In the genomic region with DNA sequence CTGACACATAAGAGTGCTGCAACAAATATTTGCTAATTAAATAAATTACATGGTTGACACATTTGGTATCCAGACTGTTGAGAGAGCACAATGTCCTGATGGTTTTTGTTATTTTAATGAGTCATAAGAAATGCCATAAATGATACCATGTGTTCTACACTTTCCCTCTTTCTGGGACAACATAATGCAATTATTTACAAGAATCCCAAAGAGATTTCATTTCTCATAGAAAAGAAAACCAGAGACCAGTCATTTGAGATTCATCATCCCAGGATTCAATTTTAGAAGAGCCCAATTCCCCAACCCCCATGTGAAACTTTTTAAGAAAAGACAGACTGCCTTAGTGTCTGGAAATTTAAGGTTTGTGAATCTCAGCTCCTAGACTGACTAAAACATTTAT, we compare ENCODE assay signal across 1 cellular context.
TF ChIP-seq lines count a peak whose summit lies in the region.

No MANE protein-coding gene starts in this region.

TF ChIP-seq in SK-N-SH treated with all-trans-retinoic acid at 6 μM for 48 hours, 23 proteins besides CTCF, POLR2A, EP300 and RAD21 (continued from another document):
- TF ChIP-seq, protein P1, sequence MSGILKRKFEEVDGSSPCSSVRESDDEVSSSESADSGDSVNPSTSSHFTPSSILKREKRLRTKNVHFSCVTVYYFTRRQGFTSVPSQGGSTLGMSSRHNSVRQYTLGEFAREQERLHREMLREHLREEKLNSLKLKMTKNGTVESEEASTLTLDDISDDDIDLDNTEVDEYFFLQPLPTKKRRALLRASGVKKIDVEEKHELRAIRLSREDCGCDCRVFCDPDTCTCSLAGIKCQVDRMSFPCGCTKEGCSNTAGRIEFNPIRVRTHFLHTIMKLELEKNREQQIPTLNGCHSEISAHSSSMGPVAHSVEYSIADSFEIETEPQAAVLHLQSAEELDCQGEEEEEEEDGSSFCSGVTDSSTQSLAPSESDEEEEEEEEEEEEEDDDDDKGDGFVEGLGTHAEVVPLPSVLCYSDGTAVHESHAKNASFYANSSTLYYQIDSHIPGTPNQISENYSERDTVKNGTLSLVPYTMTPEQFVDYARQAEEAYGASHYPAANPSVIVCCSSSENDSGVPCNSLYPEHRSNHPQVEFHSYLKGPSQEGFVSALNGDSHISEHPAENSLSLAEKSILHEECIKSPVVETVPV (CRISPR knock-in tag; IDR thresholded peaks at IDR 0.05) = 0 out of 2 replicates have a peak, but pooled peaks have one; percentile 23
- TF ChIP-seq, protein P2, sequence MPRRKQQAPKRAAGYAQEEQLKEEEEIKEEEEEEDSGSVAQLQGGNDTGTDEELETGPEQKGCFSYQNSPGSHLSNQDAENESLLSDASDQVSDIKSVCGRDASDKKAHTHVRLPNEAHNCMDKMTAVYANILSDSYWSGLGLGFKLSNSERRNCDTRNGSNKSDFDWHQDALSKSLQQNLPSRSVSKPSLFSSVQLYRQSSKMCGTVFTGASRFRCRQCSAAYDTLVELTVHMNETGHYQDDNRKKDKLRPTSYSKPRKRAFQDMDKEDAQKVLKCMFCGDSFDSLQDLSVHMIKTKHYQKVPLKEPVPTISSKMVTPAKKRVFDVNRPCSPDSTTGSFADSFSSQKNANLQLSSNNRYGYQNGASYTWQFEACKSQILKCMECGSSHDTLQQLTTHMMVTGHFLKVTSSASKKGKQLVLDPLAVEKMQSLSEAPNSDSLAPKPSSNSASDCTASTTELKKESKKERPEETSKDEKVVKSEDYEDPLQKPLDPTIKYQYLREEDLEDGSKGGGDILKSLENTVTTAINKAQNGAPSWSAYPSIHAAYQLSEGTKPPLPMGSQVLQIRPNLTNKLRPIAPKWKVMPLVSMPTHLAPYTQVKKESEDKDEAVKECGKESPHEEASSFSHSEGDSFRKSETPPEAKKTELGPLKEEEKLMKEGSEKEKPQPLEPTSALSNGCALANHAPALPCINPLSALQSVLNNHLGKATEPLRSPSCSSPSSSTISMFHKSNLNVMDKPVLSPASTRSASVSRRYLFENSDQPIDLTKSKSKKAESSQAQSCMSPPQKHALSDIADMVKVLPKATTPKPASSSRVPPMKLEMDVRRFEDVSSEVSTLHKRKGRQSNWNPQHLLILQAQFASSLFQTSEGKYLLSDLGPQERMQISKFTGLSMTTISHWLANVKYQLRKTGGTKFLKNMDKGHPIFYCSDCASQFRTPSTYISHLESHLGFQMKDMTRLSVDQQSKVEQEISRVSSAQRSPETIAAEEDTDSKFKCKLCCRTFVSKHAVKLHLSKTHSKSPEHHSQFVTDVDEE (CRISPR knock-in tag; IDR thresholded peaks at IDR 0.05) = no peak
- TF ChIP-seq OSR1 (CRISPR knock-in tag; IDR thresholded peaks at IDR 0.05) (no peak), GLIS3 (CRISPR knock-in tag; IDR thresholded peaks at IDR 0.05) (no peak), ZNF70 (CRISPR knock-in tag; IDR thresholded peaks at IDR 0.05) (no peak), CSDC2 (CRISPR knock-in tag; IDR thresholded peaks at IDR 0.05) (no peak), ESRRG (CRISPR knock-in tag; IDR thresholded peaks at IDR 0.05) (no peak), SNAI2 (CRISPR knock-in tag; IDR thresholded peaks at IDR 0.05) (0 out of 2 replicates have a peak, but pooled peaks have one; percentile 50), ISL1 (CRISPR knock-in tag; IDR thresholded peaks at IDR 0.05) (peak; percentile 92), ZNF565 (CRISPR knock-in tag; conservative IDR thresholded peaks at IDR 0.05; ENCODE audit: low read depth) (no peak), ZNF8 (CRISPR knock-in tag; IDR thresholded peaks at IDR 0.05) (no peak), ZC3H10 (CRISPR knock-in tag; IDR thresholded peaks at IDR 0.05) (peak; percentile 79; the same call in 1 of the 2 replicates)
